11 cellular contexts compared by ENCODE assay signal in genomic region chr19:50718255-50719118, GRCh38. TPM values are rescaled to one million over a fixed set of nuclear protein-coding genes. Genes with fewer than 3 reads are reported as not detected.
A peak's percentile ranks its signal among the peaks of the same experiment; 100 is the strongest.
DNase-seq lines count a peak whose midpoint lies in the region; ATAC-seq and TF ChIP-seq lines count a peak whose summit lies in the region.
"Had no signal": no experiment of that assay in that cellular context is flagged by ENCODE, and none has a peak within 500 bp of the region (broad histone marks: within the 10 kb centered on the region; RNA-seq: fewer than 3 reads in every experiment).

No MANE protein-coding gene starts in this region.

- POLR2A ChIA-PET in HEK293 (lab: Yijun Ruan, JAX), result interaction anchor here (0.9 kb wide), 1 partner anchor 10 kb away, joined by 3 read pairs; no protein-coding TSS in a partner anchor

- H3K4me2 ChIP-seq in mammary epithelial cell (ENCODE audit: insufficient read depth, low read depth, low read length), result peak overlapping the region; percentile 35

- H3K4me1 Mint-ChIP-seq in naive B cell, result peaks cover 27 to 30% (median 27%) of the 10 kb centered on the region in 3 donors

- no peak overlapping the region for H3K9ac ChIP-seq in mammary epithelial cell (ENCODE audit: insufficient read depth, low read length)

- H3K9me3 Mint-ChIP-seq in naive B cell, result peaks cover 0 to 7% (median 0%) of the 10 kb centered on the region in 7 donors

- H3K27me3 Mint-ChIP-seq in naive B cell, result peaks cover 22 to 83% (median 75%) of the 10 kb centered on the region in 3 donors

- H3K27ac ChIP-seq in ACC112 (ENCODE audit: low read depth, low read length) (no peak overlapping the region), HEK293 (ENCODE audit: extremely low read depth, low read depth, low read length) (no peak overlapping the region), mammary epithelial cell (ENCODE audit: insufficient read depth, low read depth, low read length) (no peak overlapping the region), SJCRH30 (no peak overlapping the region)

- WGBS in mammary epithelial cell (ENCODE audit: low coverage, missing lambda C conversion rate), result 0% methylated on average over 5 of the region's 74 CpGs

- dilution Hi-C loops in mammary epithelial cell (cut with HindIII; ENCODE audit: low sequenced_read_pairs), result no loop called here

- H3K27me3 ChIP-seq in ACC112 (ENCODE audit: insufficient read depth, low read length) (no peaks in the 10 kb centered on the region), mammary epithelial cell (ENCODE audit: insufficient read depth, low read length) (no peaks in the 10 kb centered on the region), SJCRH30 (no peaks in the 10 kb centered on the region)

- peak overlapping the region; percentile 62 for H3K4me3 ChIP-seq in ACC112 (ENCODE audit: low read depth, low read length)
- H3K4me3 ChIP-seq in HEK293 (ENCODE audit: low read depth, low read length), result peak overlapping the region; percentile 42
- H3K4me3 ChIP-seq in mammary epithelial cell (replicated peaks in 1 of 3; ENCODE audit: insufficient read depth in 1 of 3, low read depth in 2 of 3, low read length in 3 of 3), result peak overlapping the region in 1 of 3 experiments; percentile 33
- no peak overlapping the region for H3K4me3 ChIP-seq in SJCRH30
- H3K4me3 ChIP-seq: mucosa of descending colon had no signal

- H2AFZ ChIP-seq in ACC112 (ENCODE audit: low read length, unreplicated experiment), result no peak overlapping the region
- no peak overlapping the region for H2AFZ ChIP-seq in mammary epithelial cell (ENCODE audit: low read depth, low read length)

- H3K36me3 Mint-ChIP-seq in naive B cell, result peaks cover 0 to 18% of the 10 kb centered on the region in 2 donors

- no peaks in the 10 kb centered on the region for H3K9me3 ChIP-seq in HEK293 (ENCODE audit: control insufficient read depth, insufficient read depth, low read depth, low read length)
- H3K9me3 ChIP-seq in mammary epithelial cell (replicated peaks; ENCODE audit: insufficient read depth, low read length), result no peaks in the 10 kb centered on the region
- no peaks in the 10 kb centered on the region for H3K9me3 ChIP-seq in SJCRH30 (replicated peaks)
- H3K9me3 ChIP-seq: mucosa of descending colon had no signal

- no peak overlapping the region for H3K27ac Mint-ChIP-seq in naive B cell

- peak; percentile 37 to 44 for ATAC-seq in naive B cell (ENCODE audit: low read depth in 2 of 2)
- ATAC-seq in HG03571 (IDR thresholded peaks at IDR 0.05; ENCODE audit: unreplicated experiment), result no peak
- ATAC-seq in HG03432 (IDR thresholded peaks at IDR 0.05; ENCODE audit: unreplicated experiment), result no peak
- ATAC-seq: mucosa of descending colon had no signal

- no peaks in the 10 kb centered on the region for H4K20me1 ChIP-seq in mammary epithelial cell (ENCODE audit: insufficient read depth, low read length)

- H3K79me2 ChIP-seq in ACC112 (ENCODE audit: control insufficient read depth, insufficient read depth, low read length, unreplicated experiment), result no peaks in the 10 kb centered on the region
- no peaks in the 10 kb centered on the region for H3K79me2 ChIP-seq in mammary epithelial cell (ENCODE audit: insufficient read depth, low read length)

- peak overlapping the region in 4 of 8 donors; percentile 43 to 75 (median 62) for H3K4me3 Mint-ChIP-seq in naive B cell

- H3K36me3 ChIP-seq in ACC112 (ENCODE audit: insufficient read depth, low read length) (no peaks in the 10 kb centered on the region), HEK293 (ENCODE audit: control insufficient read depth in 2 of 2, insufficient read depth in 1 of 2, low read length in 2 of 2) (no peaks in the 10 kb centered on the region), mammary epithelial cell (ENCODE audit: insufficient read depth, low read length) (no peaks in the 10 kb centered on the region), SJCRH30 (no peaks in the 10 kb centered on the region)

- intact Hi-C loops in mammary epithelial cell (cut with micrococcal nuclease), result no loop called here

- no TSS peak for BruUV-seq in mammary epithelial cell (replicated peaks; lab: Mats Ljungman, UMichigan)

- DNase-seq in mammary epithelial cell (no peak), naive B cell (no peak), midbrain (lab: John Stamatoyannopoulos, UW) (no peak), SJCRH30 (no peak)
- DNase-seq: central memory CD4-positive, alpha-beta T cell; mucosa of descending colon; NCI-H1436 had no signal

- in situ Hi-C loops in mammary epithelial cell (cut with MboI; ENCODE audit: low sequenced_read_pairs in 2 of 2), result no loop called here

- TF ChIP-seq CTCF in HEK293 (tag by site-specific recombination; IDR thresholded peaks at IDR 0.05), result no peak
- no peak for TF ChIP-seq CTCF in mammary epithelial cell (conservative IDR thresholded peaks at IDR 0.05 in 1 of 2, IDR thresholded peaks at IDR 0.05 in 1 of 2; ENCODE audit: extremely low read depth in 1 of 2, insufficient read depth in 1 of 2, low read depth in 1 of 2, low read length in 2 of 2)

- CTCF ChIA-PET in HEK293 (lab: Yijun Ruan, JAX) (interaction anchor here (0.6 kb wide), 1 partner anchor 228 kb away, joined by 5 read pairs; no protein-coding TSS in a partner anchor), mammary epithelial cell (lab: Charles Lee; ENCODE audit: low non-redundant PET) (interaction anchor here (0.6 kb wide), 1 partner anchor 298 kb away, joined by 4 read pairs; no protein-coding TSS in a partner anchor)

- H3K4me1 ChIP-seq in ACC112 (ENCODE audit: control insufficient read depth, insufficient read depth, low read length, unreplicated experiment) (peaks cover 10% of the 10 kb centered on the region), HEK293 (ENCODE audit: control insufficient read depth, insufficient read depth, low read length) (no peaks in the 10 kb centered on the region), mammary epithelial cell (ENCODE audit: insufficient read depth, low read length) (peaks cover 4% of the 10 kb centered on the region), SJCRH30 (no peaks in the 10 kb centered on the region)

TF ChIP-seq in HEK293, 187 proteins besides CTCF, POLR2A, EP300 and RAD21 (continues in another document):
- TF ChIP-seq BCL11B (tag by site-specific recombination; IDR thresholded peaks at IDR 0.05; ENCODE audit: low read depth) (no peak), GLIS1 (tag by site-specific recombination; IDR thresholded peaks at IDR 0.05) (peak; percentile 86), ZBTB49 (tag by site-specific recombination; IDR thresholded peaks at IDR 0.05; ENCODE audit: low read depth) (no peak), ZNF433 (tag by site-specific recombination; IDR thresholded peaks at IDR 0.05; ENCODE audit: low read depth) (no peak), ZNF585B (tag by site-specific recombination; IDR thresholded peaks at IDR 0.05) (no peak), GLIS2 (tag by site-specific recombination; IDR thresholded peaks at IDR 0.05) (peak; percentile 50), ZNF623 (tag by site-specific recombination; IDR thresholded peaks at IDR 0.05) (no peak), ZNF488 (tag by site-specific recombination; IDR thresholded peaks at IDR 0.05) (no peak), ZNF560 (tag by site-specific recombination; IDR thresholded peaks at IDR 0.05; ENCODE audit: borderline replicate concordance) (no peak), ZNF626 (tag by site-specific recombination; IDR thresholded peaks at IDR 0.05) (no peak), ZNF621 (tag by site-specific recombination; IDR thresholded peaks at IDR 0.05) (no peak), KLF1 (tag by site-specific recombination; IDR thresholded peaks at IDR 0.05) (peak; percentile 67), ZNF521 (tag by site-specific recombination; IDR thresholded peaks at IDR 0.05) (no peak)

RNA-seq across cellular contexts. Expression of gene SHANK1, which starts 1.1 kb away (rescaled TPM):
- under 1 TPM; under 0.01 to 0.14 TPM for total RNA-seq in mammary epithelial cell
- polyA plus RNA-seq in mammary epithelial cell (0.06 TPM), naive B cell (ENCODE audit: low read depth in 6 of 6) (not detected)
- not detected for polyA minus RNA-seq in mammary epithelial cell
- total RNA-seq in SJCRH30 (2014; rRNA removed; shearing (Covaris generic)), result not detected in 2 replicates

RNA-seq across cellular contexts. Expression of gene CLEC11A, which starts 4.7 kb away (rescaled TPM):
- total RNA-seq in mammary epithelial cell, result 1 to 10 TPM in 1 of 2 donors, under 1 TPM in 1; 0.50 to 3.0 TPM
- polyA plus RNA-seq in mammary epithelial cell (3.3 TPM), naive B cell (ENCODE audit: low read depth in 6 of 6) (1 to 10 TPM in 2 of 6 donors, under 1 TPM in 4; 0.49 to 1.1 (median 0.69) TPM)
- polyA minus RNA-seq in mammary epithelial cell, result not detected
- total RNA-seq in SJCRH30 (2014; rRNA removed; shearing (Covaris generic)), result 2.0 and 3.0 TPM in 2 replicates

RNA-seq across cellular contexts. Expression of gene GPR32, which starts 51.8 kb away (rescaled TPM):
- not detected for total RNA-seq in mammary epithelial cell
- polyA plus RNA-seq in mammary epithelial cell (not detected), naive B cell (ENCODE audit: low read depth in 6 of 6) (not detected)
- not detected for polyA minus RNA-seq in mammary epithelial cell
- not detected in 2 replicates for total RNA-seq in SJCRH30 (2014; rRNA removed; shearing (Covaris generic))
- total RNA-seq: mucosa of descending colon had no signal

Comparison
In these comparisons a context has a peak if more than half of its experiments do, and no peak if none do; other contexts are left out.
1. ATAC-seq: peak in naive B cell (2 of 2); none in HG03571 (single experiment) and HG03432 (single experiment).